ENCODE assay signal across 12 cellular contexts in genomic region chr19:16397791-16398529, GRCh38.
DNase-seq lines count a peak whose midpoint lies in the region; ATAC-seq and TF ChIP-seq lines count a peak whose summit lies in the region.
"Had no signal": no experiment of that assay in that cellular context is flagged by ENCODE, and none has a peak within 500 bp of the region (broad histone marks: within the 10 kb centered on the region; RNA-seq: fewer than 3 reads in every experiment).

No MANE protein-coding gene starts in this region.

- TF ChIP-seq POLR2A in breast epithelium (IDR thresholded peaks at IDR 0.05) (no peak), uterus (IDR thresholded peaks at IDR 0.05) (no peak)

- H3K9me3 Mint-ChIP-seq in MCF 10A (ENCODE audit: unreplicated experiment) (no peaks in the 10 kb centered on the region), osteocyte (ENCODE audit: unreplicated experiment) (no peaks in the 10 kb centered on the region), glutamatergic neuron (ENCODE audit: unreplicated experiment) (no peaks in the 10 kb centered on the region)
- H3K9me3 Mint-ChIP-seq: activated T-helper 2 cell treated with anti-CD3 and anti-CD28 coated beads, Interferon-gamma antibody, Interleukin-2, Interleukin-4, amounts not matched to agents 10 μg/mL and 5 μg/mL and 100 μg/mL, durations not matched to agents 14 hours and 24 hours and 36 hours had no signal

- H3K4me3 Mint-ChIP-seq in MCF 10A (ENCODE audit: unreplicated experiment) (no peak overlapping the region), osteocyte (ENCODE audit: unreplicated experiment) (no peak overlapping the region), glutamatergic neuron (ENCODE audit: unreplicated experiment) (no peak overlapping the region)

- DNase-seq in breast epithelium (ENCODE audit: low spot score in 2 of 2): peak in 1 of 2 donors; percentile 52
- no peak for DNase-seq in MCF 10A (ENCODE audit: unreplicated experiment)
- DNase-seq in globus pallidus (ENCODE audit: low spot score): peak; percentile 40
- DNase-seq in osteocyte (ENCODE audit: extremely low spot score, unreplicated experiment): no peak
- DNase-seq in uterus: no peak
- DNase-seq in glutamatergic neuron: no peak
- no peak for DNase-seq in GOT3 (lab: John Stamatoyannopoulos, UW)
- DNase-seq: DND-41, mesendoderm, NCI-H526 treated with DMSO at 0.1 percent for 48 hours had no signal

- POLR2A ChIA-PET in MCF 10A (lab: Yijun Ruan, JAX): interaction anchor here (0.7 kb wide), 1 partner anchor 131 kb away, joined by 3 read pairs; no protein-coding TSS in a partner anchor

- no peaks in the 10 kb centered on the region for H3K4me1 Mint-ChIP-seq in MCF 10A (ENCODE audit: insufficient read depth, unreplicated experiment)
- H3K4me1 Mint-ChIP-seq in osteocyte (ENCODE audit: unreplicated experiment): peaks cover 25% of the 10 kb centered on the region
- no peaks in the 10 kb centered on the region for H3K4me1 Mint-ChIP-seq in glutamatergic neuron (ENCODE audit: low read depth, unreplicated experiment)

- no peak for ATAC-seq in HG03196 (IDR thresholded peaks at IDR 0.05; ENCODE audit: unreplicated experiment)

- BruUV-seq in MCF 10A (replicated peaks; lab: Mats Ljungman, UMichigan): no TSS peak

- H3K36me3 Mint-ChIP-seq in MCF 10A (ENCODE audit: insufficient read depth, unreplicated experiment): peaks cover 42% of the 10 kb centered on the region
- H3K36me3 Mint-ChIP-seq in osteocyte (ENCODE audit: unreplicated experiment): peaks cover 32% of the 10 kb centered on the region
- H3K36me3 Mint-ChIP-seq in glutamatergic neuron (ENCODE audit: unreplicated experiment): no peaks in the 10 kb centered on the region

- H3K27ac Mint-ChIP-seq in MCF 10A (ENCODE audit: low read depth, unreplicated experiment): no peak overlapping the region
- peak overlapping the region; percentile 83 for H3K27ac Mint-ChIP-seq in osteocyte (ENCODE audit: unreplicated experiment)
- no peak overlapping the region for H3K27ac Mint-ChIP-seq in glutamatergic neuron (ENCODE audit: unreplicated experiment)
- H3K27ac Mint-ChIP-seq: activated T-helper 2 cell treated with anti-CD3 and anti-CD28 coated beads, Interferon-gamma antibody, Interleukin-2, Interleukin-4, amounts not matched to agents 10 μg/mL and 5 μg/mL and 100 μg/mL, durations not matched to agents 14 hours and 24 hours and 36 hours had no signal

- H3K27me3 Mint-ChIP-seq in MCF 10A (ENCODE audit: insufficient read depth, unreplicated experiment): no peaks in the 10 kb centered on the region
- H3K27me3 Mint-ChIP-seq in osteocyte (ENCODE audit: unreplicated experiment): no peaks in the 10 kb centered on the region
- no peaks in the 10 kb centered on the region for H3K27me3 Mint-ChIP-seq in glutamatergic neuron (ENCODE audit: unreplicated experiment)

- no peaks in the 10 kb centered on the region for H3K36me3 ChIP-seq in breast epithelium
- H3K36me3 ChIP-seq in uterus: no peaks in the 10 kb centered on the region

- intact Hi-C loops in breast epithelium (cut with DNase I; ENCODE audit: low total_unique reads): no loop called here
- intact Hi-C loops in MCF 10A (cut with micrococcal nuclease): no loop called here
- intact Hi-C loops in uterus (cut with DNase I; ENCODE audit: low total_unique reads): no loop called here

- H3K27ac ChIP-seq in breast epithelium: peak overlapping the region; percentile 78
- peak overlapping the region; percentile 82 to 85 for H3K27ac ChIP-seq in uterus

- peak overlapping the region in 1 of 3 donors; percentile 7 for H3K4me3 ChIP-seq in breast epithelium
- no peak overlapping the region for H3K4me3 ChIP-seq in uterus

- H3K4me1 ChIP-seq in breast epithelium (peaks cover 9 to 22% of the 10 kb centered on the region in 2 donors), uterus (peaks cover 0 to 4% of the 10 kb centered on the region in 2 donors)

- H3K27me3 ChIP-seq in breast epithelium (no peaks in the 10 kb centered on the region), uterus (no peaks in the 10 kb centered on the region)

- H3K9me3 ChIP-seq in breast epithelium (no peaks in the 10 kb centered on the region), uterus (no peaks in the 10 kb centered on the region)

- TF ChIP-seq CTCF in breast epithelium (IDR thresholded peaks at IDR 0.05) (no peak), MCF 10A (IDR thresholded peaks at IDR 0.05; ENCODE audit: unreplicated experiment) (no peak), osteocyte (IDR thresholded peaks at IDR 0.05) (no peak), uterus (IDR thresholded peaks at IDR 0.05) (no peak), glutamatergic neuron (IDR thresholded peaks at IDR 0.05; ENCODE audit: partially characterized antibody, unreplicated experiment) (no peak)

- CTCF ChIA-PET in MCF 10A (lab: Yijun Ruan, JAX): no interaction called here
